21 cellular contexts compared by ENCODE assay signal in the genomic region with DNA sequence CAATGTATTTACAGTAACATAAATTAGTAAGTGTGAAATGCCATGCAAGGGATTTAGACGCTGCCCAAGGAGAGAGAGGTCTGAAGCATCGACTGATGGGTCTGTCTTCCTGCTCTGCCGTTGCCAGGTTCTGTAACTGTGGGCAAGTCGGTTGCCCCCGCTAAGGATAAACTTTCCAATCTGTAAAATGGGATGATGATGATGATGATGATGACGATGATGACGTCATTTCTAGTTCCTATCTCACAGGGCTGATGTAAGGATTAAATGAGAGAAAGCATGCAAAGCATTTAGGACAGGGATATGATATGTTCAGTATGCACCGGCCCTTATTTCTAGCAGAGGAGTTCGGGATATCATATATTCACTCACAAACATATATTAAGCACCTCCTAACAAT.
A peak's percentile ranks its signal among the peaks of the same experiment; 100 is the strongest.
DNase-seq lines count a peak whose midpoint lies in the region; ATAC-seq and TF ChIP-seq lines count a peak whose summit lies in the region.
"Had no signal": no experiment of that assay in that cellular context is flagged by ENCODE, and none has a peak within 500 bp of the region (broad histone marks: within the 10 kb centered on the region; RNA-seq: fewer than 3 reads in every experiment).

No MANE protein-coding gene starts in this region.

- H3K4me3 ChIP-seq in KMS-11 (IDR thresholded peaks at IDR 0.05; ENCODE audit: insufficient read depth, low read depth, low read length), result no peak overlapping the region
- H3K4me3 ChIP-seq: gastroesophageal sphincter, GM23338, thyroid gland had no signal

- H3K9ac ChIP-seq in KMS-11, result no peak overlapping the region

- H3K4me3 Mint-ChIP-seq in activated naive CD8-positive, alpha-beta T cell, result peak overlapping the region; percentile 87
- no peak overlapping the region for H3K4me3 Mint-ChIP-seq in activated naive CD8-positive, alpha-beta T cell treated with anti-CD3 and anti-CD28 coated beads, Interleukin-2, amount 50 U/mL, for 24 hours
- H3K4me3 Mint-ChIP-seq in stimulated activated memory B cell treated with anti-CD40 and anti-IgM and Interleukin-4, amounts not matched to agents 10 μg/mL and 1 μg/mL and 100 μg/mL, for 72 hours, result peak overlapping the region; percentile 27
- H3K4me3 Mint-ChIP-seq: dendritic cell treated with granulocyte-macrophage colony-stimulating factor and Interleukin-4, amounts not matched to agents 40 ng/mL and 50 ng/mL, for 4 days had no signal

- H3K27me3 ChIP-seq in KMS-11 (ENCODE audit: insufficient read depth, low read depth), result no peaks in the 10 kb centered on the region
- H3K27me3 ChIP-seq: thyroid gland had no signal

- no peak for ATAC-seq in activated naive CD8-positive, alpha-beta T cell treated with anti-CD3 and anti-CD28 coated beads, Interleukin-2, amount 50 U/mL, for 24 hours
- ATAC-seq in stimulated activated memory B cell treated with anti-CD40 and anti-IgM and Interleukin-4, amounts not matched to agents 10 μg/mL and 1 μg/mL and 100 μg/mL, for 72 hours, result no peak
- ATAC-seq: gastroesophageal sphincter, GM23338 had no signal

- H3K27me3 Mint-ChIP-seq in activated naive CD8-positive, alpha-beta T cell, result peaks cover 3% of the 10 kb centered on the region
- H3K27me3 Mint-ChIP-seq in activated naive CD8-positive, alpha-beta T cell treated with anti-CD3 and anti-CD28 coated beads, Interleukin-2, amount 50 U/mL, for 24 hours, result peaks cover 3% of the 10 kb centered on the region
- H3K27me3 Mint-ChIP-seq in stimulated activated memory B cell treated with anti-CD40 and anti-IgM and Interleukin-4, amounts not matched to agents 10 μg/mL and 1 μg/mL and 100 μg/mL, for 72 hours, result peaks cover 59% of the 10 kb centered on the region

- H3K27ac Mint-ChIP-seq in activated naive CD8-positive, alpha-beta T cell, result peak overlapping the region; percentile 91
- H3K27ac Mint-ChIP-seq in activated naive CD8-positive, alpha-beta T cell treated with anti-CD3 and anti-CD28 coated beads, Interleukin-2, amount 50 U/mL, for 24 hours, result no peak overlapping the region
- H3K27ac Mint-ChIP-seq in stimulated activated memory B cell treated with anti-CD40 and anti-IgM and Interleukin-4, amounts not matched to agents 10 μg/mL and 1 μg/mL and 100 μg/mL, for 72 hours, result no peak overlapping the region
- H3K27ac Mint-ChIP-seq: dendritic cell treated with granulocyte-macrophage colony-stimulating factor and Interleukin-4, amounts not matched to agents 40 ng/mL and 50 ng/mL, for 4 days; GM23338 had no signal

- H3K4me1 Mint-ChIP-seq in activated naive CD8-positive, alpha-beta T cell (ENCODE audit: low read depth), result peaks cover 26% of the 10 kb centered on the region
- H3K4me1 Mint-ChIP-seq in activated naive CD8-positive, alpha-beta T cell treated with anti-CD3 and anti-CD28 coated beads, Interleukin-2, amount 50 U/mL, for 24 hours, result peaks cover 32% of the 10 kb centered on the region
- peaks cover 19% of the 10 kb centered on the region for H3K4me1 Mint-ChIP-seq in stimulated activated memory B cell treated with anti-CD40 and anti-IgM and Interleukin-4, amounts not matched to agents 10 μg/mL and 1 μg/mL and 100 μg/mL, for 72 hours

- H3K9me3 Mint-ChIP-seq in activated naive CD8-positive, alpha-beta T cell (ENCODE audit: low read depth), result no peaks in the 10 kb centered on the region
- no peaks in the 10 kb centered on the region for H3K9me3 Mint-ChIP-seq in activated naive CD8-positive, alpha-beta T cell treated with anti-CD3 and anti-CD28 coated beads, Interleukin-2, amount 50 U/mL, for 24 hours
- H3K9me3 Mint-ChIP-seq in stimulated activated memory B cell treated with anti-CD40 and anti-IgM and Interleukin-4, amounts not matched to agents 10 μg/mL and 1 μg/mL and 100 μg/mL, for 72 hours, result peaks cover under 1% of the 10 kb centered on the region
- H3K9me3 Mint-ChIP-seq: dendritic cell treated with granulocyte-macrophage colony-stimulating factor and Interleukin-4, amounts not matched to agents 40 ng/mL and 50 ng/mL, for 4 days; GM23338 had no signal

- H4K20me1 ChIP-seq in KMS-11 (ENCODE audit: insufficient read depth), result no peaks in the 10 kb centered on the region

- H3K36me3 Mint-ChIP-seq in activated naive CD8-positive, alpha-beta T cell, result no peaks in the 10 kb centered on the region
- H3K36me3 Mint-ChIP-seq in activated naive CD8-positive, alpha-beta T cell treated with anti-CD3 and anti-CD28 coated beads, Interleukin-2, amount 50 U/mL, for 24 hours (ENCODE audit: low read depth), result no peaks in the 10 kb centered on the region
- H3K36me3 Mint-ChIP-seq in stimulated activated memory B cell treated with anti-CD40 and anti-IgM and Interleukin-4, amounts not matched to agents 10 μg/mL and 1 μg/mL and 100 μg/mL, for 72 hours, result no peaks in the 10 kb centered on the region

- H3K36me3 ChIP-seq in KMS-11 (ENCODE audit: insufficient read depth), result no peaks in the 10 kb centered on the region
- H3K36me3 ChIP-seq: brain microvascular endothelial cell, gastroesophageal sphincter, left ventricle myocardium inferior, thyroid gland had no signal

- no peak overlapping the region for H2AFZ ChIP-seq in KMS-11 (ENCODE audit: low read depth)
- H2AFZ ChIP-seq: GM23338 had no signal

- H3K79me2 ChIP-seq in KMS-11 (ENCODE audit: insufficient read depth, low read depth), result no peaks in the 10 kb centered on the region

- H3K4me2 ChIP-seq in KMS-11, result peak overlapping the region; percentile 96; the same call in 1 of the 2 replicates

- peaks cover 50% of the 10 kb centered on the region for H3K4me1 ChIP-seq in KMS-11 (ENCODE audit: low read depth, poor library complexity, severe bottlenecking)
- H3K4me1 ChIP-seq: thyroid gland had no signal

- no peak for DNase-seq in activated naive CD8-positive, alpha-beta T cell treated with anti-CD3 and anti-CD28 coated beads, Interleukin-2, amount 50 U/mL, for 24 hours
- DNase-seq in ecto neural progenitor cell (ENCODE audit: low spot score), result peak; percentile 23
- DNase-seq in GM10266 (ENCODE audit: extremely low spot score), result no peak
- DNase-seq in midbrain (lab: John Stamatoyannopoulos, UW), result no peak
- DNase-seq in caudate nucleus (lab: John Stamatoyannopoulos, UW), result no peak
- DNase-seq: activated CD8-positive, alpha-beta memory T cell treated with anti-CD3 and anti-CD28 coated beads for 24 hours; activated gamma-delta T cell treated with Interleukin-2 at 50 U/mL for 16 hours; brain microvascular endothelial cell; DMS 273 treated with DMSO at 0.1 percent for 48 hours; GF-D8; left ventricle myocardium inferior; NCI-H1436; small intestine; stimulated activated CD4-positive, alpha-beta T cell treated with anti-CD3 and anti-CD28 coated beads, Interleukin-4, amount 100 ng/mL, for 24 hours; thyroid gland had no signal

- no peak for TF ChIP-seq CTCF in KMS-11 (conservative IDR thresholded peaks at IDR 0.05; ENCODE audit: low read depth, low read length)
- TF ChIP-seq CTCF in GM10266 (IDR thresholded peaks at IDR 0.05; ENCODE audit: control insufficient read depth, insufficient read depth, low read depth, missing control alignments), result no peak

- H3K27ac ChIP-seq in KMS-11, result no peak overlapping the region
- no peak overlapping the region for H3K27ac ChIP-seq in caudate nucleus (ENCODE audit: low read depth, low read length)
- H3K27ac ChIP-seq: brain microvascular endothelial cell, gastroesophageal sphincter, left ventricle myocardium inferior, thyroid gland had no signal
